Comparison of ENCODE assay signal across 8 cellular contexts in the genomic region with DNA sequence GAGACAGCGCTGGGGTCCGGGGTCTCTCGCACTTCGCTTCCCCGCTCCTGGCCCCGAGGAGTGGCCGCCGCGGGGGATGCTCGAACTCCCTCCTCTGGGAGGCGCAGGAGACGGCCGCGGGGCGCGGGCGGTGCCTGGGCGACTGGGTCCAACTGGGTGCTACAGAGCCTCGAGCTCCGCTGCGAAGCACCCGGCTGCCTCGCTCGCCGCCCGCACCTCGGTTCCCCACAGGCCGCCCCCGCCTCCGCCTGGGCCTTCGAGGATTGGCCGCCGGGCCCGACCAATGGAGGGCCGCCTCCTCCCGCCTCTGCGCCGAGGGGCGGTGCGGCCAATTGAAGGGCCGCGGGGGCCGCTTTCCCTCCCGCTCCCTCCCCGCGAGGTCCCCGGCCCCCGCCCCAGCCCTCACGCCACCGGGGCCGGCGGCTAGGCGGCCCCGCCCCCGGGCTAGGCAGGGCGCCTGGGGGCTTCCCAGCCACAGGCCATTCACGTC.
DNase-seq lines count a peak whose midpoint lies in the region; ATAC-seq and TF ChIP-seq lines count a peak whose summit lies in the region.

A gene (minus strand): TSS at position 196 of the 490 bp plus-strand sequence. CDS start 216 bp downstream, outside the sequence.

- peak; percentile 81 for ATAC-seq in HG02840 (IDR thresholded peaks at IDR 0.05; ENCODE audit: low FRiP score, unreplicated experiment)

- peak; percentile 29 for TF ChIP-seq POLR2A in GM15510 (IDR thresholded peaks at IDR 0.05; ENCODE audit: borderline replicate concordance, extremely low read depth, insufficient read length)

- DNase-seq in NCI-H187 treated with DMSO at 0.1 percent for 48 hours (lab: John Stamatoyannopoulos, UW) (peak; percentile 32), cerebellar cortex (ENCODE audit: low spot score) (peak; percentile 86), islet precursor cell (peak; percentile 97)
- peak; percentile 60 for DNase-seq in activated CD4-positive, CD25-positive, alpha-beta regulatory T cell treated with anti-CD3 and anti-CD28 coated beads, Interleukin-2, amount 50 U/mL, for 72 hours
- peak; percentile 22 to 55 for DNase-seq in stimulated activated CD4-positive, alpha-beta T cell treated with anti-CD3 and anti-CD28 coated beads, Interleukin-12 subunit alpha, Interleukin-12 subunit beta, amount 100 ng/mL, for 24 hours (ENCODE audit: low read depth in 2 of 2)
- DNase-seq in NK-92 treated with Interleukin-12 subunit alpha and Interleukin-12 subunit beta, amount 100 ng/mL, for 24 hours (lab: John Stamatoyannopoulos, UW): no peak
